In the genomic region with DNA sequence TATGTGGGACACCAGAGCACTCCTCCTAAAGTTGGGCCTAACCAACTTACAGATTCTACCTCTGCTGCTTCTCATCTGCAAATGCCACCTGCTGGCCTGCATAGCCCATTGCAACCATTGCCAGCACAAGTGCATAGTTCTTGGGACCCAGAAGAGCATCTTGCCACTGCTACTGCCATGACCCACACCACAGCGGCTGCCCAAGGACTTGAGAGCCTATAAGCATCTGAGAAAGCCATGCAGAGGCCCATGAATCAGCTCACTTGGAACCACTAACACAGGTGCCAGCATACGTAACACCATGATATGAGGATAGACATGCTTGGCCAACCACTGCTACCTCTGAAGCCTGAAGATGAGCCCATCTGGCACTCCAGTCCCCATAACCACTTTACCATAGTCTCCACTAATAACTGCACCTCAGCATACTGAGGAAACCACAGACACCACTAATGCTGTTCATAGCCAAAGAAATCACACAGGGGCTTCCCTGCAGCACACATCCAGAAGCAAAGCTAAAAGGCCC, we compare ENCODE assay signal across 8 cellular contexts.
DNase-seq lines count a peak whose midpoint lies in the region; ATAC-seq, FAIRE-seq and TF ChIP-seq lines count a peak whose summit lies in the region.
"Had no signal": no experiment of that assay in that cellular context is flagged by ENCODE, and none has a peak within 500 bp of the region (broad histone marks: within the 10 kb centered on the region; RNA-seq: fewer than 3 reads in every experiment).

No MANE protein-coding gene starts in this region.

- no peaks in the 10 kb centered on the region for H3K36me3 Mint-ChIP-seq in activated T-helper 2 cell treated with anti-CD3 and anti-CD28 coated beads, Interferon-gamma antibody, Interleukin-2, Interleukin-4, amounts not matched to agents 10 μg/mL and 5 μg/mL and 100 μg/mL, durations not matched to agents 14 hours and 24 hours and 36 hours (ENCODE audit: low read depth)

- intact Hi-C loops in pancreas (cut with DNase I) = no loop called here
- intact Hi-C loops in activated T-helper 2 cell treated with anti-CD3 and anti-CD28 coated beads, Interferon-gamma antibody, Interleukin-2, Interleukin-4, amounts not matched to agents 10 μg/mL and 5 μg/mL and 100 μg/mL, durations not matched to agents 14 hours and 24 hours and 36 hours (cut with micrococcal nuclease) = no loop called here
- intact Hi-C loops in left ventricle myocardium superior (cut with micrococcal nuclease) = no loop called here

- 78 to 96% methylated on average over 2 of the region's 2 CpGs for WGBS in pancreas, 2 donors

- no peak overlapping the region for H3K4me3 ChIP-seq in pancreas

- DNase-seq in GM19239 (ENCODE audit: insufficient read length, low spot score) = no peak
- peak; percentile 3 for DNase-seq in RPMI7951 (ENCODE audit: low read depth)
- peak in 1 of 6 donors; percentile 42 for DNase-seq in pancreas
- DNase-seq in NCI-H82 treated with DMSO at 0.1 percent for 48 hours (lab: John Stamatoyannopoulos, UW; ENCODE audit: unreplicated experiment) = no peak
- DNase-seq in activated T-helper 2 cell treated with anti-CD3 and anti-CD28 coated beads, Interferon-gamma antibody, Interleukin-2, Interleukin-4, amounts not matched to agents 10 μg/mL and 5 μg/mL and 100 μg/mL, durations not matched to agents 14 hours and 24 hours and 36 hours (ENCODE audit: low spot score) = no peak
- DNase-seq in left ventricle myocardium superior = no peak
- DNase-seq: foreskin keratinocyte had no signal

- peaks cover 0 to 8% (median 0%) of the 10 kb centered on the region in 4 donors for H3K27me3 ChIP-seq in pancreas
- H3K27me3 ChIP-seq: foreskin keratinocyte had no signal

- H3K27ac Mint-ChIP-seq in activated T-helper 2 cell treated with anti-CD3 and anti-CD28 coated beads, Interferon-gamma antibody, Interleukin-2, Interleukin-4, amounts not matched to agents 10 μg/mL and 5 μg/mL and 100 μg/mL, durations not matched to agents 14 hours and 24 hours and 36 hours = no peak overlapping the region

- H3K27ac ChIP-seq in pancreas = no peak overlapping the region
- H3K27ac ChIP-seq: foreskin keratinocyte had no signal

- no peaks in the 10 kb centered on the region for H3K27me3 Mint-ChIP-seq in activated T-helper 2 cell treated with anti-CD3 and anti-CD28 coated beads, Interferon-gamma antibody, Interleukin-2, Interleukin-4, amounts not matched to agents 10 μg/mL and 5 μg/mL and 100 μg/mL, durations not matched to agents 14 hours and 24 hours and 36 hours (ENCODE audit: low read depth)

- H3K4me1 ChIP-seq in pancreas = no peaks in the 10 kb centered on the region
- H3K4me1 ChIP-seq: foreskin keratinocyte had no signal

- FAIRE-seq in GM19239 (lab: Jason Lieb, UNC) (peak; percentile 100), pancreas (lab: Jason Lieb, UNC) (no peak)

- no peaks in the 10 kb centered on the region for H3K36me3 ChIP-seq in pancreas

- H3K9me3 Mint-ChIP-seq in activated T-helper 2 cell treated with anti-CD3 and anti-CD28 coated beads, Interferon-gamma antibody, Interleukin-2, Interleukin-4, amounts not matched to agents 10 μg/mL and 5 μg/mL and 100 μg/mL, durations not matched to agents 14 hours and 24 hours and 36 hours = no peaks in the 10 kb centered on the region

- ATAC-seq in HG02870 (IDR thresholded peaks at IDR 0.05; ENCODE audit: unreplicated experiment) (peak; percentile 88), pancreas (peak in 3 of 4 donors; percentile 48 to 65 (median 62)), left ventricle myocardium superior (no peak)
- ATAC-seq: foreskin keratinocyte had no signal

- no peaks in the 10 kb centered on the region for H3K9me3 ChIP-seq in pancreas

- no peak overlapping the region for H3K4me3 Mint-ChIP-seq in activated T-helper 2 cell treated with anti-CD3 and anti-CD28 coated beads, Interferon-gamma antibody, Interleukin-2, Interleukin-4, amounts not matched to agents 10 μg/mL and 5 μg/mL and 100 μg/mL, durations not matched to agents 14 hours and 24 hours and 36 hours (ENCODE audit: low read depth)

- H3K4me1 Mint-ChIP-seq in activated T-helper 2 cell treated with anti-CD3 and anti-CD28 coated beads, Interferon-gamma antibody, Interleukin-2, Interleukin-4, amounts not matched to agents 10 μg/mL and 5 μg/mL and 100 μg/mL, durations not matched to agents 14 hours and 24 hours and 36 hours (ENCODE audit: low read depth) = no peaks in the 10 kb centered on the region

- peak in 2 of 4 donors; percentile 22 to 41 for TF ChIP-seq CTCF in pancreas (IDR thresholded peaks at IDR 0.05)
